Comparison of ENCODE assay signal across 21 cellular contexts in genomic region chr7:54831046-54831643, GRCh38.
DNase-seq lines count a peak whose midpoint lies in the region; ATAC-seq and TF ChIP-seq lines count a peak whose summit lies in the region.
"Had no signal": no experiment of that assay in that cellular context is flagged by ENCODE, and none has a peak within 500 bp of the region (broad histone marks: within the 10 kb centered on the region; RNA-seq: fewer than 3 reads in every experiment).

No MANE protein-coding gene starts in this region.

- H3K4me1 ChIP-seq in ACC112 (ENCODE audit: control insufficient read depth, insufficient read depth, low read length, unreplicated experiment) (peaks cover 13% of the 10 kb centered on the region), suprapubic skin (no peaks in the 10 kb centered on the region)
- H3K4me1 ChIP-seq: heart right ventricle, uterus had no signal

- peak overlapping the region; percentile 69 for H2AFZ ChIP-seq in ACC112 (ENCODE audit: low read length, unreplicated experiment)

- no peaks in the 10 kb centered on the region for H3K9me3 ChIP-seq in suprapubic skin
- H3K9me3 ChIP-seq: uterus had no signal

- 81% methylated on average over 4 of the region's 4 CpGs for WGBS in suprapubic skin

- no peak for ATAC-seq in GM21619 (IDR thresholded peaks at IDR 0.05; ENCODE audit: unreplicated experiment)
- ATAC-seq: heart right ventricle had no signal

- H3K4me3 ChIP-seq in ACC112 (ENCODE audit: low read depth, low read length) (no peak overlapping the region), suprapubic skin (no peak overlapping the region)
- H3K4me3 ChIP-seq: coronary artery, heart right ventricle, uterus had no signal

- TF ChIP-seq EP300 in suprapubic skin (IDR thresholded peaks at IDR 0.05), result no peak

- DNase-seq in HT1080 (ENCODE audit: low read depth) (peak; percentile 47), SW480 (ENCODE audit: low spot score) (peak; percentile 97), iris pigment epithelial cell (ENCODE audit: low read depth) (peak; percentile 26), substantia nigra (lab: John Stamatoyannopoulos, UW) (no peak), suprapubic skin (ENCODE audit: low spot score in 2 of 2) (no peak), NCI-H82 treated with DMSO at 0.1 percent for 48 hours (lab: John Stamatoyannopoulos, UW; ENCODE audit: unreplicated experiment) (no peak)
- DNase-seq: activated CD4-positive, alpha-beta T cell treated with anti-CD3 and anti-CD28 coated beads, Interleukin-2, amount 10 ng/mL, durations not matched to agents 24 days and 14 days; activated naive CD8-positive, alpha-beta T cell treated with anti-CD3 and anti-CD28 coated beads for 36 hours; C1 segment of cervical spinal cord; endodermal cell; heart right ventricle; NCI-H1105; NCI-H526; nucleus accumbens; retina; SIG-M5; stimulated activated CD8-positive, alpha-beta memory T cell treated with anti-CD3 and anti-CD28 coated beads, Interleukin-4, amount 100 ng/mL, for 48 hours; uterus had no signal

- H3K36me3 ChIP-seq in ACC112 (ENCODE audit: insufficient read depth, low read length) (no peaks in the 10 kb centered on the region), suprapubic skin (no peaks in the 10 kb centered on the region)
- H3K36me3 ChIP-seq: heart right ventricle, uterus had no signal

- H3K79me2 ChIP-seq in ACC112 (ENCODE audit: control insufficient read depth, insufficient read depth, low read length, unreplicated experiment), result no peaks in the 10 kb centered on the region

- H3K27ac ChIP-seq in ACC112 (ENCODE audit: low read depth, low read length), result peak overlapping the region; percentile 19; the same call in 1 of the 2 replicates
- H3K27ac ChIP-seq in substantia nigra (ENCODE audit: low read depth, low read length, poor library complexity, severe bottlenecking), result no peak overlapping the region
- H3K27ac ChIP-seq in suprapubic skin, result no peak overlapping the region
- H3K27ac ChIP-seq: coronary artery, heart right ventricle, uterus had no signal

- TF ChIP-seq POLR2A in suprapubic skin (IDR thresholded peaks at IDR 0.05), result no peak

- H3K27me3 ChIP-seq in ACC112 (ENCODE audit: insufficient read depth, low read length), result no peaks in the 10 kb centered on the region
- H3K27me3 ChIP-seq in suprapubic skin, result no peaks in the 10 kb centered on the region
- H3K27me3 ChIP-seq: heart right ventricle, uterus had no signal

- TF ChIP-seq CTCF in suprapubic skin (IDR thresholded peaks at IDR 0.05), result no peak

Comparison
In these comparisons a context has a peak if more than half of its experiments do, and no peak if none do; other contexts are left out.
1. DNase-seq: peak in HT1080 (single experiment), SW480 (single experiment) and iris pigment epithelial cell (single experiment); none in substantia nigra (0 of 49), suprapubic skin (0 of 2) and NCI-H82 treated with DMSO at 0.1 percent for 48 hours (single experiment).